ENCODE assay signal across 1 cellular context in the genomic region with DNA sequence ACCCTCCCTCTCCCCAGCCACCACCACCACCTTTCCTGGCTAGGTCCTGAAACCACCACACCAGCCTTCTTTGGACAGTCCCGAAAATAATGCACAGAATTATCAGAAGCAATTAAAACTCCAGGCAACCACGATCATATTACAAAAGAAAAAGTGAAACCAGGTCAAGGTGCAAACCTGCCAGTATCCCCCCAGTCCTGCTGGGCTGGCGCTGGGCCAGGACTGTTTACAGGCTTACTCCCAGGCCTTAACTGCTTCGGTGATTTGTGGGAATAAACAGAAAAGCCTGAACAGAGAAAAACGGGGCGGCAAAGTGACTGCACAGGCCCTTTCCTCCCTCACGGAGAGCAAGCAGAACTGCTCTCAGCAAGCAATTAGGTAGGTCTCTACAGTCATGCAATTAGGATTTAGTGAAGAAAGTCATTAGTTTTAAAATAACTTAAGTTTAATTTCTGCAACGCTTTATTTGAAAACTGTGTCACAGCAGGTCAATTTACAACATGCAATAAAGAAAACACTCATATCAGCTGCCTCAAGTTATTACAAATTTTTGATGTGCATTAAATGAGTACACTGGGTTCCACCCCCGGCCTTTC.
TF ChIP-seq lines count a peak whose summit lies in the region.

No MANE protein-coding gene starts in this region.

TF ChIP-seq in HepG2, 621 proteins besides CTCF, POLR2A, EP300 and RAD21 (continued from another document and continues in another):
- TF ChIP-seq SRSF9 (IDR thresholded peaks at IDR 0.05; ENCODE audit: borderline replicate concordance, insufficient read depth, low read depth, low read length, poor library complexity, severe bottlenecking) (no peak), ZBTB7B (CRISPR knock-in tag; IDR thresholded peaks at IDR 0.05) (0 out of 2 replicates have a peak, but pooled peaks have one; percentile 19), ISX (CRISPR knock-in tag; conservative IDR thresholded peaks at IDR 0.05) (no peak), ZNF276 (CRISPR knock-in tag; IDR thresholded peaks at IDR 0.05; ENCODE audit: low read depth) (no peak), NFIC (IDR thresholded peaks at IDR 0.05; ENCODE audit: low read length) (peak; percentile 80), REST (IDR thresholded peaks at IDR 0.05; ENCODE audit: borderline replicate concordance in 1 of 2, low read depth in 1 of 2, low read length in 2 of 2) (no peak), ZNF350 (CRISPR knock-in tag; IDR thresholded peaks at IDR 0.05; ENCODE audit: borderline replicate concordance, low read depth) (peak; percentile 23; the same call in 1 of the 2 replicates), NONO (IDR thresholded peaks at IDR 0.05) (no peak), NONO (CRISPR knock-in tag; conservative IDR thresholded peaks at IDR 0.05) (0 out of 2 replicates have a peak, but pooled peaks have one; percentile 39), ZNF460 (CRISPR knock-in tag; IDR thresholded peaks at IDR 0.05; ENCODE audit: borderline replicate concordance) (no peak), KLF16 (CRISPR knock-in tag; IDR thresholded peaks at IDR 0.05) (peak in 1 of 2 experiments; percentile 31; a peak in 1 of 4 replicates), ZNF878 (CRISPR knock-in tag; IDR thresholded peaks at IDR 0.05) (no peak), ZNF652 (CRISPR knock-in tag; IDR thresholded peaks at IDR 0.05; ENCODE audit: borderline replicate concordance, low read depth) (0 out of 2 replicates have a peak, but pooled peaks have one; percentile 11), FOXO1 (CRISPR knock-in tag; IDR thresholded peaks at IDR 0.05) (peak; percentile 38; the same call in 1 of the 2 replicates), BHLHE40 (IDR thresholded peaks at IDR 0.05; ENCODE audit: low read length) (no peak), NR2F2 (IDR thresholded peaks at IDR 0.05; ENCODE audit: borderline replicate concordance, low read depth) (no peak), ARNTL (CRISPR knock-in tag; IDR thresholded peaks at IDR 0.05) (peak; percentile 22; the same call in 1 of the 2 replicates), ZNF317 (CRISPR knock-in tag; IDR thresholded peaks at IDR 0.05) (no peak), PCBP2 (optimal IDR thresholded peaks at IDR 0.05; ENCODE audit: low read depth, low read length, poor library complexity, severe bottlenecking) (no peak), ZNF724P (CRISPR knock-in tag; IDR thresholded peaks at IDR 0.05; ENCODE audit: borderline replicate concordance) (no peak), ZNF569 (CRISPR knock-in tag; IDR thresholded peaks at IDR 0.05; ENCODE audit: borderline replicate concordance) (no peak), LCORL (IDR thresholded peaks at IDR 0.05) (no peak), LCORL (CRISPR knock-in tag; IDR thresholded peaks at IDR 0.05) (no peak), ZBTB40 (IDR thresholded peaks at IDR 0.05) (no peak), ZBTB40 (CRISPR knock-in tag; IDR thresholded peaks at IDR 0.05) (no peak), DR1 (CRISPR knock-in tag; IDR thresholded peaks at IDR 0.05) (no peak), ZNF431 (CRISPR knock-in tag; IDR thresholded peaks at IDR 0.05; ENCODE audit: borderline replicate concordance, low read depth) (no peak), BRD4 (CRISPR knock-in tag; IDR thresholded peaks at IDR 0.05) (no peak)
- TF ChIP-seq, protein P1, sequence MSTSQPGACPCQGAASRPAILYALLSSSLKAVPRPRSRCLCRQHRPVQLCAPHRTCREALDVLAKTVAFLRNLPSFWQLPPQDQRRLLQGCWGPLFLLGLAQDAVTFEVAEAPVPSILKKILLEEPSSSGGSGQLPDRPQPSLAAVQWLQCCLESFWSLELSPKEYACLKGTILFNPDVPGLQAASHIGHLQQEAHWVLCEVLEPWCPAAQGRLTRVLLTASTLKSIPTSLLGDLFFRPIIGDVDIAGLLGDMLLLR (CRISPR knock-in tag; IDR thresholded peaks at IDR 0.05), result no peak
- TF ChIP-seq, protein P2, sequence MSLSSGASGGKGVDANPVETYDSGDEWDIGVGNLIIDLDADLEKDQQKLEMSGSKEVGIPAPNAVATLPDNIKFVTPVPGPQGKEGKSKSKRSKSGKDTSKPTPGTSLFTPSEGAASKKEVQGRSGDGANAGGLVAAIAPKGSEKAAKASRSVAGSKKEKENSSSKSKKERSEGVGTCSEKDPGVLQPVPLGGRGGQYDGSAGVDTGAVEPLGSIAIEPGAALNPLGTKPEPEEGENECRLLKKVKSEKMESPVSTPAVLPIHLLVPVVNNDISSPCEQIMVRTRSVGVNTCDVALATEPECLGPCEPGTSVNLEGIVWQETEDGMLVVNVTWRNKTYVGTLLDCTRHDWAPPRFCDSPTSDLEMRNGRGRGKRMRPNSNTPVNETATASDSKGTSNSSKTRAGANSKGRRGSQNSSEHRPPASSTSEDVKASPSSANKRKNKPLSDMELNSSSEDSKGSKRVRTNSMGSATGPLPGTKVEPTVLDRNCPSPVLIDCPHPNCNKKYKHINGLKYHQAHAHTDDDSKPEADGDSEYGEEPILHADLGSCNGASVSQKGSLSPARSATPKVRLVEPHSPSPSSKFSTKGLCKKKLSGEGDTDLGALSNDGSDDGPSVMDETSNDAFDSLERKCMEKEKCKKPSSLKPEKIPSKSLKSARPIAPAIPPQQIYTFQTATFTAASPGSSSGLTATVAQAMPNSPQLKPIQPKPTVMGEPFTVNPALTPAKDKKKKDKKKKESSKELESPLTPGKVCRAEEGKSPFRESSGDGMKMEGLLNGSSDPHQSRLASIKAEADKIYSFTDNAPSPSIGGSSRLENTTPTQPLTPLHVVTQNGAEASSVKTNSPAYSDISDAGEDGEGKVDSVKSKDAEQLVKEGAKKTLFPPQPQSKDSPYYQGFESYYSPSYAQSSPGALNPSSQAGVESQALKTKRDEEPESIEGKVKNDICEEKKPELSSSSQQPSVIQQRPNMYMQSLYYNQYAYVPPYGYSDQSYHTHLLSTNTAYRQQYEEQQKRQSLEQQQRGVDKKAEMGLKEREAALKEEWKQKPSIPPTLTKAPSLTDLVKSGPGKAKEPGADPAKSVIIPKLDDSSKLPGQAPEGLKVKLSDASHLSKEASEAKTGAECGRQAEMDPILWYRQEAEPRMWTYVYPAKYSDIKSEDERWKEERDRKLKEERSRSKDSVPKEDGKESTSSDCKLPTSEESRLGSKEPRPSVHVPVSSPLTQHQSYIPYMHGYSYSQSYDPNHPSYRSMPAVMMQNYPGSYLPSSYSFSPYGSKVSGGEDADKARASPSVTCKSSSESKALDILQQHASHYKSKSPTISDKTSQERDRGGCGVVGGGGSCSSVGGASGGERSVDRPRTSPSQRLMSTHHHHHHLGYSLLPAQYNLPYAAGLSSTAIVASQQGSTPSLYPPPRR (CRISPR knock-in tag; IDR thresholded peaks at IDR 0.05; ENCODE audit: borderline replicate concordance), result no peak
- TF ChIP-seq, protein P3, sequence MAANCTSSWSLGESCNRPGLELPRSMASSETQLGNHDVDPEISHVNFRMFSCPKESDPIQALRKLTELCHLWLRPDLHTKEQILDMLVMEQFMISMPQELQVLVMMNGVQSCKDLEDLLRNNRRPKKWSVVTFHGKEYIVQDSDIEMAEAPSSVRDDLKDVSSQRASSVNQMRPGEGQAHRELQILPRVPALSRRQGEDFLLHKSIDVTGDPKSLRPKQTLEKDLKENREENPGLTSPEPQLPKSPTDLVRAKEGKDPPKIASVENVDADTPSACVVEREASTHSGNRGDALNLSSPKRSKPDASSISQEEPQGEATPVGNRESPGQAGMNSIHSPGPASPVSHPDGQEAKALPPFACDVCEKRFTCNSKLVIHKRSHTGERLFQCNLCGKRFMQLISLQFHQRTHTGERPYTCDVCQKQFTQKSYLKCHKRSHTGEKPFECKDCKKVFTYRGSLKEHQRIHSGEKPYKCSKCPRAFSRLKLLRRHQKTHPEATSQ (CRISPR knock-in tag; IDR thresholded peaks at IDR 0.05; ENCODE audit: borderline replicate concordance), result no peak
